In the genomic region with DNA sequence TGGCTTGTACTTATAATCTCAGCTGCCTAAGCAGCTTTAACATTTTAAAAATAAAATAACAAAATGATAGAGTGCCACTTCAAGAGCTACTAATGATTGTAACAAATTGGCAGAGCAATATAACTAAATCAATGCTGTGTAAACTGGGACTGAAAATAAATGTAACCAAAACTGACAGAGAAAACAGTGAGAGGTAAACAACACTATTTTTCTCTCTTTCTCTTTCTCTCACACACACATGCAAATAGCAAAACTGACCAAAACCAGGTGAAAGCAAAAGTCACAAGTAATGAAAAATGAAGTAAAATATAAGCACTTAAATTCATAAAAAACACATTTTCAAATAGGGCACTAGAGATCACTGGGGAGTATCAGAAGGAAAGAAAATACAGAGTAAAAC, we compare ENCODE assay signal across 28 cellular contexts.
DNase-seq lines count a peak whose midpoint lies in the region; ATAC-seq, FAIRE-seq and TF ChIP-seq lines count a peak whose summit lies in the region.
"Had no signal": no experiment of that assay in that cellular context is flagged by ENCODE, and none has a peak within 500 bp of the region (broad histone marks: within the 10 kb centered on the region; RNA-seq: fewer than 3 reads in every experiment).

No MANE protein-coding gene starts in this region.

- H3K36me3 Mint-ChIP-seq in activated CD8-positive, alpha-beta memory T cell treated with anti-CD3 and anti-CD28 coated beads, Interleukin-2, amount 10 ng/mL, durations not matched to agents 7 days and 5 days: peaks cover 6% of the 10 kb centered on the region
- peaks cover 11% of the 10 kb centered on the region for H3K36me3 Mint-ChIP-seq in activated CD4-positive, alpha-beta memory T cell treated with anti-CD3 and anti-CD28 coated beads, Interleukin-2, amount 10 ng/mL, durations not matched to agents 7 days and 5 days (ENCODE audit: low read depth)
- H3K36me3 Mint-ChIP-seq in naive thymus-derived CD4-positive, alpha-beta T cell: no peaks in the 10 kb centered on the region
- H3K36me3 Mint-ChIP-seq: naive B cell, type B pancreatic cell had no signal

- no peaks in the 10 kb centered on the region for H3K36me3 ChIP-seq in naive thymus-derived CD4-positive, alpha-beta T cell (ENCODE audit: control insufficient read depth in 2 of 3, insufficient read depth in 3 of 3, low read length in 3 of 3)
- H3K36me3 ChIP-seq: BLaER1, HAP-1 had no signal

- no peaks in the 10 kb centered on the region for H3K9me3 ChIP-seq in naive thymus-derived CD4-positive, alpha-beta T cell (ENCODE audit: control insufficient read depth in 2 of 3, low read length in 3 of 3)
- H3K9me3 ChIP-seq: BLaER1, HAP-1, MG63 had no signal

- ATAC-seq in activated CD8-positive, alpha-beta memory T cell treated with anti-CD3 and anti-CD28 coated beads, Interleukin-2, amount 10 ng/mL, durations not matched to agents 7 days and 5 days: no peak
- no peak for ATAC-seq in naive thymus-derived CD4-positive, alpha-beta T cell
- ATAC-seq in omental fat pad (ENCODE audit: low FRiP score): no peak
- ATAC-seq: left colon, right cardiac atrium had no signal

- DNase-seq in activated CD8-positive, alpha-beta memory T cell treated with anti-CD3 and anti-CD28 coated beads, Interleukin-2, amount 10 ng/mL, durations not matched to agents 7 days and 5 days: no peak
- DNase-seq in activated CD8-positive, alpha-beta memory T cell treated with anti-CD3 and anti-CD28 coated beads, Interleukin-2, amount 50 U/mL, for 4 hours: no peak
- DNase-seq in GM19239 (ENCODE audit: insufficient read length, low spot score) (no peak), HT-29 (ENCODE audit: low spot score) (no peak), NCI-H446 treated with DMSO at 0.1 percent for 48 hours (lab: John Stamatoyannopoulos, UW) (no peak), omental fat pad (ENCODE audit: low spot score) (no peak)
- no peak for DNase-seq in activated CD4-positive, alpha-beta memory T cell treated with anti-CD3 and anti-CD28 coated beads, Interleukin-2, amount 10 ng/mL, durations not matched to agents 7 days and 5 days
- no peak for DNase-seq in naive thymus-derived CD4-positive, alpha-beta T cell
- DNase-seq: activated gamma-delta T cell; central memory CD4-positive, alpha-beta T cell; left colon; mesendoderm; MG63; naive B cell; NCI-H1436 treated with DMSO at 0.1 percent for 48 hours; NCI-H2171; NCI-H526 treated with DMSO at 0.1 percent for 48 hours; right cardiac atrium; stimulated activated CD4-positive, alpha-beta T cell treated with anti-CD3 and anti-CD28 coated beads, Interleukin-4, amount 100 ng/mL, for 4 hours; T-helper 9 cell had no signal

- H3K4me3 ChIP-seq in naive thymus-derived CD4-positive, alpha-beta T cell (ENCODE audit: low read length): no peak overlapping the region
- H3K4me3 ChIP-seq: BLaER1, HAP-1, MG63, SK-N-MC had no signal

- no peaks in the 10 kb centered on the region for H3K27me3 Mint-ChIP-seq in activated CD8-positive, alpha-beta memory T cell treated with anti-CD3 and anti-CD28 coated beads, Interleukin-2, amount 10 ng/mL, durations not matched to agents 7 days and 5 days
- no peaks in the 10 kb centered on the region for H3K27me3 Mint-ChIP-seq in activated CD4-positive, alpha-beta memory T cell treated with anti-CD3 and anti-CD28 coated beads, Interleukin-2, amount 10 ng/mL, durations not matched to agents 7 days and 5 days
- no peaks in the 10 kb centered on the region for H3K27me3 Mint-ChIP-seq in naive thymus-derived CD4-positive, alpha-beta T cell
- H3K27me3 Mint-ChIP-seq: naive B cell, type B pancreatic cell had no signal

- peak; percentile 45 for FAIRE-seq in GM19239 (lab: Jason Lieb, UNC)
- FAIRE-seq: astrocyte, endothelial cell of umbilical vein had no signal

- H3K4me3 Mint-ChIP-seq in activated CD8-positive, alpha-beta memory T cell treated with anti-CD3 and anti-CD28 coated beads, Interleukin-2, amount 10 ng/mL, durations not matched to agents 7 days and 5 days: peak overlapping the region; percentile 55
- H3K4me3 Mint-ChIP-seq in activated CD4-positive, alpha-beta memory T cell treated with anti-CD3 and anti-CD28 coated beads, Interleukin-2, amount 10 ng/mL, durations not matched to agents 7 days and 5 days: peak overlapping the region; percentile 50
- peak overlapping the region in 5 of 10 donors; percentile 41 to 70 (median 60) for H3K4me3 Mint-ChIP-seq in naive thymus-derived CD4-positive, alpha-beta T cell
- H3K4me3 Mint-ChIP-seq: type B pancreatic cell had no signal

- H3K27me3 ChIP-seq in naive thymus-derived CD4-positive, alpha-beta T cell (ENCODE audit: control insufficient read depth in 2 of 2, insufficient read depth in 2 of 2, low read length in 2 of 2): no peaks in the 10 kb centered on the region
- H3K27me3 ChIP-seq: BLaER1, MG63 had no signal

- no peak for TF ChIP-seq CTCF in omental fat pad (IDR thresholded peaks at IDR 0.05)

- H3K4me1 Mint-ChIP-seq in activated CD8-positive, alpha-beta memory T cell treated with anti-CD3 and anti-CD28 coated beads, Interleukin-2, amount 10 ng/mL, durations not matched to agents 7 days and 5 days: peaks cover 15% of the 10 kb centered on the region
- peaks cover 19% of the 10 kb centered on the region for H3K4me1 Mint-ChIP-seq in activated CD4-positive, alpha-beta memory T cell treated with anti-CD3 and anti-CD28 coated beads, Interleukin-2, amount 10 ng/mL, durations not matched to agents 7 days and 5 days
- H3K4me1 Mint-ChIP-seq in naive thymus-derived CD4-positive, alpha-beta T cell: peaks cover 0 to 38% (median 13%) of the 10 kb centered on the region in 7 donors

- no peaks in the 10 kb centered on the region for H3K4me1 ChIP-seq in naive thymus-derived CD4-positive, alpha-beta T cell (ENCODE audit: control insufficient read depth in 2 of 2, insufficient read depth in 2 of 2, low read length in 2 of 2)
- H3K4me1 ChIP-seq: BLaER1, HAP-1, parathyroid adenoma had no signal

- intact Hi-C loops in naive thymus-derived CD4-positive, alpha-beta T cell (cut with micrococcal nuclease): loop anchor here (10.0 kb wide), 2 partner anchors 105 to 335 kb away; a partner anchor contains a TSS

- POLR2A ChIA-PET in activated CD4-positive, alpha-beta memory T cell treated with anti-CD3 and anti-CD28 coated beads, Interleukin-2, amount 10 ng/mL, durations not matched to agents 7 days and 5 days (lab: Charles Lee): no interaction called here
- POLR2A ChIA-PET in naive thymus-derived CD4-positive, alpha-beta T cell (lab: Charles Lee): interaction anchor here (0.6 kb wide), 1 partner anchor 75 kb away, joined by 4 read pairs; no protein-coding TSS in a partner anchor

- H3K27ac Mint-ChIP-seq in activated CD8-positive, alpha-beta memory T cell treated with anti-CD3 and anti-CD28 coated beads, Interleukin-2, amount 10 ng/mL, durations not matched to agents 7 days and 5 days: peak overlapping the region; percentile 5
- peak overlapping the region; percentile 56 for H3K27ac Mint-ChIP-seq in activated CD4-positive, alpha-beta memory T cell treated with anti-CD3 and anti-CD28 coated beads, Interleukin-2, amount 10 ng/mL, durations not matched to agents 7 days and 5 days
- peak overlapping the region in 5 of 9 donors; percentile 54 to 83 (median 76) for H3K27ac Mint-ChIP-seq in naive thymus-derived CD4-positive, alpha-beta T cell
- H3K27ac Mint-ChIP-seq: naive B cell, type B pancreatic cell had no signal

- H3K27ac ChIP-seq in naive thymus-derived CD4-positive, alpha-beta T cell (ENCODE audit: low read depth, low read length): no peak overlapping the region
- H3K27ac ChIP-seq: BLaER1, parathyroid adenoma, RWPE1, SK-N-MC had no signal

- CTCF ChIA-PET in activated CD8-positive, alpha-beta memory T cell treated with anti-CD3 and anti-CD28 coated beads, Interleukin-2, amount 10 ng/mL, durations not matched to agents 7 days and 5 days (lab: Charles Lee): interaction anchor here (1.3 kb wide), 1 partner anchor 27 kb away, joined by 4 read pairs; no protein-coding TSS in a partner anchor
- CTCF ChIA-PET in activated CD4-positive, alpha-beta memory T cell treated with anti-CD3 and anti-CD28 coated beads, Interleukin-2, amount 10 ng/mL, durations not matched to agents 7 days and 5 days (lab: Charles Lee): interaction anchor here (1.5 kb wide), 1 partner anchor 27 kb away, joined by 4 read pairs; no protein-coding TSS in a partner anchor
- CTCF ChIA-PET in naive thymus-derived CD4-positive, alpha-beta T cell (lab: Charles Lee): no interaction called here

- H3K9me3 Mint-ChIP-seq in activated CD8-positive, alpha-beta memory T cell treated with anti-CD3 and anti-CD28 coated beads, Interleukin-2, amount 10 ng/mL, durations not matched to agents 7 days and 5 days (ENCODE audit: low read depth): no peaks in the 10 kb centered on the region
- no peaks in the 10 kb centered on the region for H3K9me3 Mint-ChIP-seq in activated CD4-positive, alpha-beta memory T cell treated with anti-CD3 and anti-CD28 coated beads, Interleukin-2, amount 10 ng/mL, durations not matched to agents 7 days and 5 days
- H3K9me3 Mint-ChIP-seq in naive thymus-derived CD4-positive, alpha-beta T cell: no peaks in the 10 kb centered on the region
- H3K9me3 Mint-ChIP-seq: naive B cell, type B pancreatic cell had no signal

Comparison
In these comparisons a context has a peak if more than half of its experiments do, and no peak if none do; other contexts are left out.
1. H3K27ac Mint-ChIP-seq: peak in every context shown above with its lines; median percentile 76 in naive thymus-derived CD4-positive, alpha-beta T cell; 56 in activated CD4-positive, alpha-beta memory T cell treated with anti-CD3 and anti-CD28 coated beads, Interleukin-2, amount 10 ng/mL, durations not matched to agents 7 days and 5 days; 5 in activated CD8-positive, alpha-beta memory T cell treated with anti-CD3 and anti-CD28 coated beads, Interleukin-2, amount 10 ng/mL, durations not matched to agents 7 days and 5 days.